27 cellular contexts compared by ENCODE assay signal in genomic region chr5:74177995-74178394, GRCh38.
DNase-seq lines count a peak whose midpoint lies in the region; ATAC-seq and TF ChIP-seq lines count a peak whose summit lies in the region.
"Had no signal": no experiment of that assay in that cellular context is flagged by ENCODE, and none has a peak within 500 bp of the region (broad histone marks: within the 10 kb centered on the region; RNA-seq: fewer than 3 reads in every experiment).

No MANE protein-coding gene starts in this region.

- H3K4me2 ChIP-seq in neural cell (ENCODE audit: low read length) = peak overlapping the region; percentile 32
- H3K4me2 ChIP-seq: A549, BLaER1 had no signal

- no peaks in the 10 kb centered on the region for H3K9me3 Mint-ChIP-seq in mesothelial cell of epicardium
- H3K9me3 Mint-ChIP-seq in activated T-cell treated with anti-CD3 and anti-CD28 coated beads, Interleukin-2, amount 50 U/mL, for 72 hours = peaks cover 0 to 3% of the 10 kb centered on the region in 2 donors
- H3K9me3 Mint-ChIP-seq: CD8-positive, alpha-beta memory T cell had no signal

- TF ChIP-seq CTCF in mesothelial cell of epicardium (IDR thresholded peaks at IDR 0.05; ENCODE audit: unreplicated experiment) (no peak), neural cell (IDR thresholded peaks at IDR 0.05; ENCODE audit: poor library complexity, severe bottlenecking) (no peak)

- H3K36me3 ChIP-seq in neural cell (ENCODE audit: insufficient read depth, low read length) = no peaks in the 10 kb centered on the region
- H3K36me3 ChIP-seq: BE2C, BLaER1 had no signal

- peak overlapping the region; percentile 21 for H3K4me3 ChIP-seq in neural cell (ENCODE audit: low read length)
- H3K4me3 ChIP-seq: A549, BLaER1, GM12878 had no signal

- no peaks in the 10 kb centered on the region for H3K9me2 ChIP-seq in neural cell (ENCODE audit: insufficient read depth, low read length)

- DNase-seq in Ammon's horn (ENCODE audit: low spot score) = peak; percentile 11
- no peak for DNase-seq in mesothelial cell of epicardium (ENCODE audit: low spot score in 2 of 2, unreplicated experiment in 2 of 2)
- no peak for DNase-seq in activated T-cell treated with anti-CD3 and anti-CD28 coated beads, Interleukin-2, amount 50 U/mL, for 72 hours
- no peak for DNase-seq in SKM-1 treated with dmso at 0.1 percent for 144 hours (lab: John Stamatoyannopoulos, UW; ENCODE audit: unreplicated experiment)
- DNase-seq in NCI-H1417 treated with DMSO at 0.1 percent for 48 hours (lab: John Stamatoyannopoulos, UW) = no peak
- DNase-seq in stimulated activated naive CD8-positive, alpha-beta T cell treated with anti-CD3 and anti-CD28 coated beads, Interleukin-15, Interleukin-2, amounts not matched to agents 100 U/mL and 50 U/mL, for 24 hours = no peak
- DNase-seq: AML-193; BE2C; C1 segment of cervical spinal cord; CD4-positive, CD25-positive, alpha-beta regulatory T cell; CD8-positive, alpha-beta memory T cell; COR-L47; DMS 273 treated with DMSO at 0.1 percent for 48 hours; DMS153; DMS53; DMS79; DND-41; EL; GDM1 had no signal

- TF ChIP-seq RAD21 in neural cell (conservative IDR thresholded peaks at IDR 0.05) = peak; percentile 30

- H2AFZ ChIP-seq in neural cell (ENCODE audit: low read depth, low read length) = no peak overlapping the region

- no peaks in the 10 kb centered on the region for H3K27me3 ChIP-seq in neural cell (ENCODE audit: insufficient read depth, low read depth, low read length)
- H3K27me3 ChIP-seq: BE2C, BLaER1 had no signal

- TF ChIP-seq EP300 in neural cell (conservative IDR thresholded peaks at IDR 0.05; ENCODE audit: poor library complexity, severe bottlenecking) = no peak

- peak overlapping the region; percentile 28 for H3K27ac Mint-ChIP-seq in mesothelial cell of epicardium
- no peak overlapping the region for H3K27ac Mint-ChIP-seq in activated T-cell treated with anti-CD3 and anti-CD28 coated beads, Interleukin-2, amount 50 U/mL, for 72 hours
- H3K27ac Mint-ChIP-seq: CD14-positive monocyte; CD4-positive, CD25-positive, alpha-beta regulatory T cell; CD8-positive, alpha-beta memory T cell had no signal

- H3K36me3 Mint-ChIP-seq in mesothelial cell of epicardium = no peaks in the 10 kb centered on the region
- no peaks in the 10 kb centered on the region for H3K36me3 Mint-ChIP-seq in activated T-cell treated with anti-CD3 and anti-CD28 coated beads, Interleukin-2, amount 50 U/mL, for 72 hours (ENCODE audit: insufficient read depth in 2 of 2)
- H3K36me3 Mint-ChIP-seq: CD14-positive monocyte; CD4-positive, alpha-beta memory T cell; CD4-positive, CD25-positive, alpha-beta regulatory T cell; CD8-positive, alpha-beta memory T cell had no signal

- H3K9ac ChIP-seq in neural cell (ENCODE audit: low read length) = peak overlapping the region; percentile 26
- H3K9ac ChIP-seq: BLaER1 had no signal

- no peak overlapping the region for H3K4me3 Mint-ChIP-seq in mesothelial cell of epicardium
- no peak overlapping the region for H3K4me3 Mint-ChIP-seq in activated T-cell treated with anti-CD3 and anti-CD28 coated beads, Interleukin-2, amount 50 U/mL, for 72 hours
- H3K4me3 Mint-ChIP-seq: CD14-positive monocyte; CD4-positive, alpha-beta memory T cell; CD4-positive, CD25-positive, alpha-beta regulatory T cell; CD8-positive, alpha-beta memory T cell had no signal

- no peaks in the 10 kb centered on the region for H3K9me3 ChIP-seq in neural cell (ENCODE audit: low read length)
- H3K9me3 ChIP-seq: A549, BE2C, BLaER1 had no signal

- H3K27me3 Mint-ChIP-seq in mesothelial cell of epicardium (ENCODE audit: low read depth) = no peaks in the 10 kb centered on the region
- peaks cover 39% of the 10 kb centered on the region for H3K27me3 Mint-ChIP-seq in activated T-cell treated with anti-CD3 and anti-CD28 coated beads, Interleukin-2, amount 50 U/mL, for 72 hours (ENCODE audit: low read depth)
- H3K27me3 Mint-ChIP-seq: CD4-positive, CD25-positive, alpha-beta regulatory T cell had no signal

- peaks cover 58% of the 10 kb centered on the region for H3K4me1 Mint-ChIP-seq in mesothelial cell of epicardium
- no peaks in the 10 kb centered on the region for H3K4me1 Mint-ChIP-seq in activated T-cell treated with anti-CD3 and anti-CD28 coated beads, Interleukin-2, amount 50 U/mL, for 72 hours (ENCODE audit: low read depth)

- H3K27ac ChIP-seq in cingulate gyrus (ENCODE audit: low read depth, low read length) (peak overlapping the region; percentile 65), neural cell (ENCODE audit: low read length) (peak overlapping the region; percentile 67)
- H3K27ac ChIP-seq: 22Rv1, A549, BLaER1 had no signal

- ATAC-seq in activated T-cell treated with anti-CD3 and anti-CD28 coated beads, Interleukin-2, amount 50 U/mL, for 72 hours (replicated peaks in 1 of 2) = no peak
- ATAC-seq in stimulated activated naive CD8-positive, alpha-beta T cell treated with anti-CD3 and anti-CD28 coated beads, Interleukin-15, Interleukin-2, amounts not matched to agents 100 U/mL and 50 U/mL, for 24 hours = no peak
- ATAC-seq: A549, GM12878 had no signal

- no peaks in the 10 kb centered on the region for H3F3A ChIP-seq in neural cell (ENCODE audit: insufficient read depth, low read length, poor library complexity, severe bottlenecking)

- H4K20me1 ChIP-seq in neural cell (ENCODE audit: insufficient read depth) = no peaks in the 10 kb centered on the region
- H4K20me1 ChIP-seq: BLaER1 had no signal

- no peaks in the 10 kb centered on the region for H3K79me2 ChIP-seq in neural cell (replicated peaks; ENCODE audit: insufficient read depth, low read length)

TF ChIP-seq in neural cell, 6 proteins besides CTCF, POLR2A, EP300 and RAD21:
- TF ChIP-seq POLR2AphosphoS5 (IDR thresholded peaks at IDR 0.05) (no peak), SMC3 (conservative IDR thresholded peaks at IDR 0.05; ENCODE audit: poor library complexity) (peak; percentile 13), REST (IDR thresholded peaks at IDR 0.05; ENCODE audit: borderline replicate concordance) (peak; percentile 64)
